Comparison of ENCODE assay signal across 1 cellular context in genomic region chr1:228902781-228903572, GRCh38.
TF ChIP-seq lines count a peak whose summit lies in the region.

No MANE protein-coding gene starts in this region.

TF ChIP-seq in HepG2, 621 proteins besides CTCF, POLR2A, EP300 and RAD21 (continued from another document and continues in another):
- TF ChIP-seq NFAT5 (CRISPR knock-in tag; IDR thresholded peaks at IDR 0.05) (no peak), KDM4B (CRISPR knock-in tag; IDR thresholded peaks at IDR 0.05) (0 out of 2 replicates have a peak, but pooled peaks have one; percentile 16), SOX5 (CRISPR knock-in tag; IDR thresholded peaks at IDR 0.05; ENCODE audit: borderline replicate concordance) (peak; percentile 78; the same call in 1 of the 2 replicates), DDIT3 (CRISPR knock-in tag; IDR thresholded peaks at IDR 0.05) (no peak), MNT (IDR thresholded peaks at IDR 0.05) (no peak), ZMAT5 (CRISPR knock-in tag; IDR thresholded peaks at IDR 0.05; ENCODE audit: borderline replicate concordance, low read depth) (no peak), ZNF784 (CRISPR knock-in tag; IDR thresholded peaks at IDR 0.05; ENCODE audit: borderline replicate concordance) (no peak), ZNF800 (CRISPR knock-in tag; IDR thresholded peaks at IDR 0.05) (no peak), EEA1 (CRISPR knock-in tag; IDR thresholded peaks at IDR 0.05; ENCODE audit: borderline replicate concordance) (no peak), SPEN (CRISPR knock-in tag; IDR thresholded peaks at IDR 0.05; ENCODE audit: low read depth) (0 out of 2 replicates have a peak, but pooled peaks have one; percentile 24), MTF1 (CRISPR knock-in tag; IDR thresholded peaks at IDR 0.05) (no peak), NCOR1 (IDR thresholded peaks at IDR 0.05; ENCODE audit: borderline replicate concordance, low read length) (peak; percentile 31; the same call in 1 of the 2 replicates), ZFAT (CRISPR knock-in tag; conservative IDR thresholded peaks at IDR 0.05) (no peak), KAT8 (CRISPR knock-in tag; IDR thresholded peaks at IDR 0.05) (peak; percentile 54; the same call in 1 of the 2 replicates), JDP2 (CRISPR knock-in tag; IDR thresholded peaks at IDR 0.05; ENCODE audit: borderline replicate concordance) (no peak), ZNF652 (CRISPR knock-in tag; IDR thresholded peaks at IDR 0.05; ENCODE audit: borderline replicate concordance, low read depth) (no peak; the same call in 1 of the 2 replicates), POGZ (CRISPR knock-in tag; IDR thresholded peaks at IDR 0.05) (peak; percentile 61; the same call in 1 of the 2 replicates), TFE3 (CRISPR knock-in tag; IDR thresholded peaks at IDR 0.05) (peak; percentile 37; the same call in 1 of the 2 replicates), ZUFSP (CRISPR knock-in tag; IDR thresholded peaks at IDR 0.05; ENCODE audit: borderline replicate concordance) (no peak), HNRNPK (IDR thresholded peaks at IDR 0.05; ENCODE audit: low read depth, low read length, poor library complexity, severe bottlenecking) (no peak), ZNF337 (CRISPR knock-in tag; IDR thresholded peaks at IDR 0.05; ENCODE audit: borderline replicate concordance, low read depth) (peak; percentile 58; the same call in 1 of the 2 replicates), ZNF160 (CRISPR knock-in tag; IDR thresholded peaks at IDR 0.05) (no peak), KLF6 (CRISPR knock-in tag; IDR thresholded peaks at IDR 0.05) (no peak), CREBL2 (CRISPR knock-in tag; IDR thresholded peaks at IDR 0.05; ENCODE audit: borderline replicate concordance) (no peak), SNAPC4 (CRISPR knock-in tag; IDR thresholded peaks at IDR 0.05) (no peak), FOXO1 (CRISPR knock-in tag; IDR thresholded peaks at IDR 0.05) (peak; percentile 85; the same call in 1 of the 2 replicates), ZNF12 (CRISPR knock-in tag; IDR thresholded peaks at IDR 0.05) (peak; percentile 99), ATRX (CRISPR knock-in tag; IDR thresholded peaks at IDR 0.05; ENCODE audit: borderline replicate concordance) (no peak), JUN (CRISPR knock-in tag; IDR thresholded peaks at IDR 0.05) (no peak), ZSCAN9 (CRISPR knock-in tag; IDR thresholded peaks at IDR 0.05; ENCODE audit: borderline replicate concordance) (peak; percentile 50; the same call in 1 of the 2 replicates), ZNF496 (CRISPR knock-in tag; IDR thresholded peaks at IDR 0.05; ENCODE audit: insufficient replicate concordance) (no peak), ZNF788 (CRISPR knock-in tag; IDR thresholded peaks at IDR 0.05; ENCODE audit: borderline replicate concordance) (no peak), IRF2 (CRISPR knock-in tag; IDR thresholded peaks at IDR 0.05) (no peak), THRA (CRISPR knock-in tag; IDR thresholded peaks at IDR 0.05; ENCODE audit: borderline replicate concordance) (no peak), RBM39 (IDR thresholded peaks at IDR 0.05; ENCODE audit: low read depth, low read length, poor library complexity, severe bottlenecking) (no peak), PHF5A (CRISPR knock-in tag; IDR thresholded peaks at IDR 0.05; ENCODE audit: low read depth, unreplicated experiment) (peak; percentile 33), GABPA (IDR thresholded peaks at IDR 0.05; ENCODE audit: low read depth, low read length) (no peak), GABPA (CRISPR knock-in tag; IDR thresholded peaks at IDR 0.05; ENCODE audit: low read depth) (no peak), ZNF180 (CRISPR knock-in tag; IDR thresholded peaks at IDR 0.05; ENCODE audit: borderline replicate concordance, low read depth) (no peak)
